Comparison of ENCODE assay signal across 8 cellular contexts in the genomic region with DNA sequence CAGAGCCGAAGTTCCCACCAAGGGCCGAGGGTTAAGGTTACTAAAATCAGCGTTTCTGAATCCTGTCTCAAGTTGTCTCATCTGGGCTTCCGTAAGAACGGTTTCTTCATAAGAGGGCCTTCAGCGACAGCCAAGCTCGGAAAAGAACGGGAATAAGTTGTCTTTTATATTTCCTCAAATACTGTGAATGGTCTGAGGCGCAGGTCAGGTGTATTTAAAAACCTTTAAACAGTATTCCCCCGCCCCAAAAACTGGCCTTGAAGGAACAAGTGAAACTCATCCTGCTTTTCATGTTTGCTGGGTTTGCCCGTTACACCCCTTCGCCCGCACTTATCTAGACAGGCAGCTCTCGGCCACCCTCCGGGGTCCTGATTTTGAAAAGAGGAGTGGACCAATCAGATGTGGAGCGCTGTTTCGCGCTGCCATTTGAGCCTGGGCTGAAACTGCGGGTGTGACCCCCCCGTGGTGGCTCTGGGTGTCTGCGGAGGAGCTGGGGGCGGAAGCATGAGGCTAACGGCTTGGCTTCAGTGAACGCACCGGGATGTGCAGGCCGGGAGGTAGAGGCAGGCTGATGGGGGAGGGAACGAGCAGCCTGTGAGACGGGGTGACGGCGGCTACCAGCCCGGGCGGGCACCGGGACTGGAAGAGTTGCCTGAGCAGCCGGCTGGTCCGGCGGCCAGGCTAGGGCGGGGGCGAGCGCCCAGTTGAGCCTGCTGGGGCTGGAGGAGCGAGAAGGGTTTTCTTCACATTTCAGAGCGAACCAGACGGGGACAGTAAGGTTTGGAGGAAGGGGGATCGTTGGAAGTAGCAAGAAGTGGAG. TPM values are rescaled to one million over a fixed set of nuclear protein-coding genes. Genes with fewer than 3 reads are reported as not detected.
DNase-seq lines count a peak whose midpoint lies in the region; ATAC-seq and TF ChIP-seq lines count a peak whose summit lies in the region.
"Not testable (repeated sequence)": the region's sequence is repeated elsewhere in the genome, so short reads cannot be mapped to it uniquely, and the experiment has no call there.

A gene with protein sequence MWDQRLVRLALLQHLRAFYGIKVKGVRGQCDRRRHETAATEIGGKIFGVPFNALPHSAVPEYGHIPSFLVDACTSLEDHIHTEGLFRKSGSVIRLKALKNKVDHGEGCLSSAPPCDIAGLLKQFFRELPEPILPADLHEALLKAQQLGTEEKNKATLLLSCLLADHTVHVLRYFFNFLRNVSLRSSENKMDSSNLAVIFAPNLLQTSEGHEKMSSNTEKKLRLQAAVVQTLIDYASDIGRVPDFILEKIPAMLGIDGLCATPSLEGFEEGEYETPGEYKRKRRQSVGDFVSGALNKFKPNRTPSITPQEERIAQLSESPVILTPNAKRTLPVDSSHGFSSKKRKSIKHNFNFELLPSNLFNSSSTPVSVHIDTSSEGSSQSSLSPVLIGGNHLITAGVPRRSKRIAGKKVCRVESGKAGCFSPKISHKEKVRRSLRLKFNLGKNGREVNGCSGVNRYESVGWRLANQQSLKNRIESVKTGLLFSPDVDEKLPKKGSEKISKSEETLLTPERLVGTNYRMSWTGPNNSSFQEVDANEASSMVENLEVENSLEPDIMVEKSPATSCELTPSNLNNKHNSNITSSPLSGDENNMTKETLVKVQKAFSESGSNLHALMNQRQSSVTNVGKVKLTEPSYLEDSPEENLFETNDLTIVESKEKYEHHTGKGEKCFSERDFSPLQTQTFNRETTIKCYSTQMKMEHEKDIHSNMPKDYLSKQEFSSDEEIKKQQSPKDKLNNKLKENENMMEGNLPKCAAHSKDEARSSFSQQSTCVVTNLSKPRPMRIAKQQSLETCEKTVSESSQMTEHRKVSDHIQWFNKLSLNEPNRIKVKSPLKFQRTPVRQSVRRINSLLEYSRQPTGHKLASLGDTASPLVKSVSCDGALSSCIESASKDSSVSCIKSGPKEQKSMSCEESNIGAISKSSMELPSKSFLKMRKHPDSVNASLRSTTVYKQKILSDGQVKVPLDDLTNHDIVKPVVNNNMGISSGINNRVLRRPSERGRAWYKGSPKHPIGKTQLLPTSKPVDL (plus strand): TSS at position 454 of the 820 bp plus-strand sequence. CDS start 708 bp downstream, outside the sequence.

- DNase-seq in BJ (ENCODE audit: low read depth) (peak; percentile 43), fibroblast of villous mesenchyme (ENCODE audit: low read depth) (peak; percentile 90)
- DNase-seq in stimulated activated CD8-positive, alpha-beta memory T cell treated with anti-CD3 and anti-CD28 coated beads, Interleukin-12 subunit alpha, Interleukin-12 subunit beta, amount 100 ng/mL, for 1 hour (ENCODE audit: low read depth): peak; percentile 56

- CTCF ChIA-PET in BJ (lab: Yijun Ruan, JAX): not testable (repeated sequence)

- not testable (repeated sequence) for H3K27me3 Mint-ChIP-seq in activated naive CD4-positive, alpha-beta T cell treated with anti-CD3 and anti-CD28 coated beads, Interleukin-2, amount 50 U/mL, for 24 hours

- not testable (repeated sequence) for H3K9me3 ChIP-seq in muscle layer of duodenum (ENCODE audit: control insufficient read depth in 1 of 2, low read length in 2 of 2)

- POLR2A ChIA-PET in BJ (lab: Charles Lee): not testable (repeated sequence)

- not testable (repeated sequence) for H3K9me3 Mint-ChIP-seq in activated naive CD4-positive, alpha-beta T cell treated with anti-CD3 and anti-CD28 coated beads, Interleukin-2, amount 50 U/mL, for 24 hours

- not testable (repeated sequence) for H3K27me3 ChIP-seq in BJ (ENCODE audit: control insufficient read depth, insufficient read depth, low read length); muscle layer of duodenum (ENCODE audit: low read depth, low read length)

- peak within 1 kb of the TSS; percentile 61 for H3K4me3 ChIP-seq in BJ (ENCODE audit: low read depth, low read length)
- peak within 1 kb of the TSS; percentile 71 for H3K4me3 ChIP-seq in fibroblast of villous mesenchyme (ENCODE audit: low read depth, low read length)
- H3K4me3 ChIP-seq in muscle layer of duodenum (ENCODE audit: low read depth in 1 of 2, low read length in 2 of 2): peak within 1 kb of the TSS; percentile 64 to 66

- peak within 1 kb of the TSS; percentile 92 for H3K4me3 Mint-ChIP-seq in activated naive CD4-positive, alpha-beta T cell treated with anti-CD3 and anti-CD28 coated beads, Interleukin-2, amount 50 U/mL, for 24 hours

- H3K36me3 Mint-ChIP-seq in activated naive CD4-positive, alpha-beta T cell treated with anti-CD3 and anti-CD28 coated beads, Interleukin-2, amount 50 U/mL, for 24 hours: not testable (repeated sequence)

- peak within 1 kb of the TSS; percentile 75 for H3K27ac ChIP-seq in muscle layer of duodenum (ENCODE audit: low read length)

- peak within 1 kb of the TSS; percentile 91 for H3K27ac Mint-ChIP-seq in activated naive CD4-positive, alpha-beta T cell treated with anti-CD3 and anti-CD28 coated beads, Interleukin-2, amount 50 U/mL, for 24 hours

- ATAC-seq in GM19372 (IDR thresholded peaks at IDR 0.05; ENCODE audit: low read depth, unreplicated experiment) (peak; percentile 73), HG03159 (IDR thresholded peaks at IDR 0.05; ENCODE audit: unreplicated experiment) (peak; percentile 65), SK-N-SH treated with all-trans-retinoic acid at 6 μM for 48 hours (peak; percentile 84)

- H3K4me1 Mint-ChIP-seq in activated naive CD4-positive, alpha-beta T cell treated with anti-CD3 and anti-CD28 coated beads, Interleukin-2, amount 50 U/mL, for 24 hours: peaks cover 20% of the 10 kb centered on the region

- H3K36me3 ChIP-seq in BJ (ENCODE audit: control insufficient read depth, insufficient read depth, low read length); muscle layer of duodenum (ENCODE audit: control insufficient read depth in 1 of 2, insufficient read depth in 2 of 2, low read length in 2 of 2): not testable (repeated sequence)

- H3K4me1 ChIP-seq in muscle layer of duodenum (ENCODE audit: control insufficient read depth in 1 of 2, insufficient read depth in 2 of 2, low read length in 2 of 2): not testable (repeated sequence)

- not testable (repeated sequence) for TF ChIP-seq CTCF in BJ (IDR thresholded peaks at IDR 0.05; ENCODE audit: insufficient read depth, low read depth, low read length); fibroblast of villous mesenchyme (IDR thresholded peaks at IDR 0.05; ENCODE audit: insufficient read depth, low read depth, low read length)

RNA-seq across cellular contexts. Expression of the gene that starts here (rescaled TPM):
- polyA plus RNA-seq in BJ (2011; rRNA removed): 5.5 and 8.7 TPM in 2 replicates
- 2.6 and 4.7 TPM in 2 replicates for polyA minus RNA-seq in BJ (2011; rRNA and poly(A)+ RNA removed)
- 14.5 and 25.5 TPM in 2 replicates for total RNA-seq in fibroblast of villous mesenchyme

Comparison
In these comparisons a context has a peak if more than half of its experiments do, and no peak if none do; other contexts are left out.
1. Peak in every context shown above with its lines: DNase-seq, ATAC-seq, H3K4me3 ChIP-seq and H3K27ac ChIP-seq.